Comparison of ENCODE assay signal across 29 cellular contexts in genomic region chr3:67335813-67336212, GRCh38.
DNase-seq lines count a peak whose midpoint lies in the region; TF ChIP-seq lines count a peak whose summit lies in the region.
"Had no signal": no experiment of that assay in that cellular context is flagged by ENCODE, and none has a peak within 500 bp of the region (broad histone marks: within the 10 kb centered on the region; RNA-seq: fewer than 3 reads in every experiment).

No MANE protein-coding gene starts in this region.

- H3K9me3 Mint-ChIP-seq in MCF 10A (ENCODE audit: unreplicated experiment) = peaks cover 20% of the 10 kb centered on the region

- no peaks in the 10 kb centered on the region for H3K27me3 ChIP-seq in mammary epithelial cell (ENCODE audit: insufficient read depth, low read length)
- H3K27me3 ChIP-seq: sigmoid colon had no signal

- H3K36me3 ChIP-seq in mammary epithelial cell (ENCODE audit: insufficient read depth, low read length) = no peaks in the 10 kb centered on the region
- H3K36me3 ChIP-seq: sigmoid colon, WERI-Rb-1 had no signal

- CTCF ChIA-PET in MCF 10A (lab: Yijun Ruan, JAX) = no interaction called here
- CTCF ChIA-PET in mammary epithelial cell (lab: Charles Lee; ENCODE audit: low non-redundant PET) = no interaction called here

- POLR2A ChIA-PET in MCF 10A (lab: Yijun Ruan, JAX) = no interaction called here

- 0% methylated on average over 1 of the region's 2 CpGs for WGBS in mammary epithelial cell (ENCODE audit: low coverage, missing lambda C conversion rate)

- DNase-seq in MCF 10A (ENCODE audit: unreplicated experiment) (peak; percentile 61), mammary epithelial cell (no peak), amniotic epithelial cell (ENCODE audit: low read depth) (peak; percentile 59), medulla oblongata (ENCODE audit: extremely low spot score) (peak; percentile 22), AG08396 (ENCODE audit: low spot score) (no peak), NCI-H2029 (lab: John Stamatoyannopoulos, UW) (no peak), NCI-H2081 treated with DMSO at 0.1 percent for 48 hours (lab: John Stamatoyannopoulos, UW) (no peak), GM03348 (ENCODE audit: low spot score) (no peak)
- DNase-seq: activated CD4-positive, alpha-beta T cell treated with anti-CD3 and anti-CD28 coated beads for 48 hours; activated gamma-delta T cell treated with Interleukin-2 at 50 U/mL for 16 hours; activated T-cell treated with anti-CD3 and anti-CD28 coated beads, Interleukin-2, amount 50 U/mL, for 1 hour; DMS 273 treated with DMSO at 0.1 percent for 48 hours; glutamatergic neuron; H9; NCI-H1694; NCI-H2171; NCI-H510A treated with DMSO at 0.1 percent for 48 hours; PC-9; posterior cingulate gyrus; SHP77 treated with DMSO at 0.1 percent for 48 hours; sigmoid colon; stimulated activated CD4-positive, alpha-beta T cell treated with anti-CD3 and anti-CD28 coated beads, Interleukin-4, amount 100 ng/mL, for 4 hours; stimulated activated naive B cell treated with anti-CD40 and anti-IgM and Interleukin-4, amounts not matched to agents 10 μg/mL and 1 μg/mL and 100 μg/mL, for 72 hours; SW 1271; T-helper 9 cell; WERI-Rb-1 had no signal

- H4K20me1 ChIP-seq in mammary epithelial cell (ENCODE audit: insufficient read depth, low read length) = no peaks in the 10 kb centered on the region

- H3K79me2 ChIP-seq in mammary epithelial cell (ENCODE audit: insufficient read depth, low read length) = no peaks in the 10 kb centered on the region

- no peak overlapping the region for H3K4me3 ChIP-seq in mammary epithelial cell (replicated peaks in 1 of 3; ENCODE audit: insufficient read depth in 1 of 3, low read depth in 2 of 3, low read length in 3 of 3)
- H3K4me3 ChIP-seq: PC-9, sigmoid colon had no signal

- no peaks in the 10 kb centered on the region for H3K4me1 Mint-ChIP-seq in MCF 10A (ENCODE audit: insufficient read depth, unreplicated experiment)
- H3K4me1 Mint-ChIP-seq: B cell; H9; neural crest cell; stimulated activated naive B cell treated with anti-CD40 and anti-IgM and Interleukin-4, amounts not matched to agents 10 μg/mL and 1 μg/mL and 100 μg/mL, for 72 hours had no signal

- intact Hi-C loops in MCF 10A (cut with micrococcal nuclease) (no loop called here), mammary epithelial cell (cut with micrococcal nuclease) (no loop called here)

- no peak overlapping the region for H3K27ac ChIP-seq in mammary epithelial cell (ENCODE audit: insufficient read depth, low read depth, low read length)
- H3K27ac ChIP-seq: PC-9, sigmoid colon, WERI-Rb-1 had no signal

- no peak overlapping the region for H2AFZ ChIP-seq in mammary epithelial cell (ENCODE audit: low read depth, low read length)
- H2AFZ ChIP-seq: PC-9 had no signal

- H3K9ac ChIP-seq in mammary epithelial cell (ENCODE audit: insufficient read depth, low read length) = no peak overlapping the region

- TF ChIP-seq CTCF in MCF 10A (IDR thresholded peaks at IDR 0.05; ENCODE audit: unreplicated experiment) (no peak), mammary epithelial cell (conservative IDR thresholded peaks at IDR 0.05 in 1 of 2, IDR thresholded peaks at IDR 0.05 in 1 of 2; ENCODE audit: extremely low read depth in 1 of 2, insufficient read depth in 1 of 2, low read depth in 1 of 2, low read length in 2 of 2) (no peak)

- H3K4me3 Mint-ChIP-seq in MCF 10A (ENCODE audit: unreplicated experiment) = no peak overlapping the region
- H3K4me3 Mint-ChIP-seq: B cell; CD8-positive, alpha-beta T cell; H9; neural crest cell; stimulated activated naive B cell treated with anti-CD40 and anti-IgM and Interleukin-4, amounts not matched to agents 10 μg/mL and 1 μg/mL and 100 μg/mL, for 72 hours had no signal

- H3K27ac Mint-ChIP-seq in MCF 10A (ENCODE audit: low read depth, unreplicated experiment) = no peak overlapping the region
- H3K27ac Mint-ChIP-seq: B cell; CD8-positive, alpha-beta T cell; H9; stimulated activated naive B cell treated with anti-CD40 and anti-IgM and Interleukin-4, amounts not matched to agents 10 μg/mL and 1 μg/mL and 100 μg/mL, for 72 hours had no signal

- dilution Hi-C loops in mammary epithelial cell (cut with HindIII; ENCODE audit: low sequenced_read_pairs) = no loop called here

- no peaks in the 10 kb centered on the region for H3K36me3 Mint-ChIP-seq in MCF 10A (ENCODE audit: insufficient read depth, unreplicated experiment)

- no peaks in the 10 kb centered on the region for H3K9me3 ChIP-seq in mammary epithelial cell (replicated peaks; ENCODE audit: insufficient read depth, low read length)

- no peak overlapping the region for H3K4me2 ChIP-seq in mammary epithelial cell (ENCODE audit: insufficient read depth, low read depth, low read length)
- H3K4me2 ChIP-seq: PC-9 had no signal

- no peaks in the 10 kb centered on the region for H3K4me1 ChIP-seq in mammary epithelial cell (ENCODE audit: insufficient read depth, low read length)
- H3K4me1 ChIP-seq: sigmoid colon had no signal

- in situ Hi-C loops in mammary epithelial cell (cut with MboI; ENCODE audit: low sequenced_read_pairs in 2 of 2) = no loop called here

- BruUV-seq in MCF 10A (replicated peaks; lab: Mats Ljungman, UMichigan) (no TSS peak), mammary epithelial cell (replicated peaks; lab: Mats Ljungman, UMichigan) (no TSS peak)

- H3K27me3 Mint-ChIP-seq in MCF 10A (ENCODE audit: insufficient read depth, unreplicated experiment) = no peaks in the 10 kb centered on the region

Comparison
In these comparisons a context has a peak if more than half of its experiments do, and no peak if none do; other contexts are left out.
1. DNase-seq: peak in MCF 10A (single experiment), amniotic epithelial cell (single experiment) and medulla oblongata (single experiment); none in mammary epithelial cell (single experiment), AG08396 (single experiment), NCI-H2029 (single experiment), NCI-H2081 treated with DMSO at 0.1 percent for 48 hours (single experiment) and GM03348 (single experiment).